1 cellular context compared by ENCODE assay signal in the genomic region with DNA sequence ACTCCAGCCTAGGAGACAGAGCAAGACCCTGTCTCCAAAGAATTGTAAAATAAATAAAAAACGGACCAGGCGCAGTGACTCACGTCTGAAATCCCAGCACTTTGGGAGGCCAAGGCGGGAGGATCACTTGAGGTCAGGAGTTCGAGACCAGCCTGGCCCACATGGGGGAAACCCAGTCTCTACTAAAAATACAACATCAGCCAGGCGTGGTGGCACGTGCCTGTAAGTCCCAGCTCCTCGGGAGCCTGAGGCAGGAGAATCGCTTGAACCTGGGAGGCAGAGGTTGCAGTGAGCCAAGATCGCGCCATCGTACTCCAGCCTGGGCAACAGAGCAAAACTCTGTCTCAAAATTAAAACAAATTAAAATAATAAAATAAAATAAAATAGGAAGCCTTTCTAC.
TF ChIP-seq lines count a peak whose summit lies in the region.

No MANE protein-coding gene starts in this region.

TF ChIP-seq in GM12878, 131 proteins besides CTCF, POLR2A, EP300 and RAD21:
- peak; percentile 21 to 64; a peak in 3 of 4 replicates for TF ChIP-seq BHLHE40 (IDR thresholded peaks at IDR 0.05; ENCODE audit: borderline replicate concordance in 1 of 2, low read depth in 2 of 2, low read length in 1 of 2)
